ENCODE assay signal across 1 cellular context in genomic region chr17:72092710-72093322, GRCh38.
TF ChIP-seq lines count a peak whose summit lies in the region.

No MANE protein-coding gene starts in this region.

TF ChIP-seq in HepG2, 621 proteins besides CTCF, POLR2A, EP300 and RAD21 (continued from another document and continues in another):
- TF ChIP-seq CEBPZ (IDR thresholded peaks at IDR 0.05; ENCODE audit: low read length): no peak
- TF ChIP-seq RFX3 (CRISPR knock-in tag; IDR thresholded peaks at IDR 0.05): no peak
- no peak for TF ChIP-seq FOXP1 (IDR thresholded peaks at IDR 0.05)
- TF ChIP-seq FOXP1 (CRISPR knock-in tag; IDR thresholded peaks at IDR 0.05): peak; percentile 72
- TF ChIP-seq SNAI1 (CRISPR knock-in tag; IDR thresholded peaks at IDR 0.05; ENCODE audit: borderline replicate concordance): peak; percentile 31; the same call in 1 of the 2 replicates
- no peak; the same call in 1 of the 2 replicates for TF ChIP-seq ZNF512 (CRISPR knock-in tag; IDR thresholded peaks at IDR 0.05)
- no peak for TF ChIP-seq ZNF713 (CRISPR knock-in tag; IDR thresholded peaks at IDR 0.05)
- TF ChIP-seq NFATC3 (CRISPR knock-in tag; IDR thresholded peaks at IDR 0.05): no peak
- TF ChIP-seq GATA4 (IDR thresholded peaks at IDR 0.05; ENCODE audit: borderline replicate concordance, low read depth): no peak
- TF ChIP-seq LCORL (IDR thresholded peaks at IDR 0.05): 0 out of 2 replicates have a peak, but pooled peaks have one; percentile 17
- TF ChIP-seq LCORL (CRISPR knock-in tag; IDR thresholded peaks at IDR 0.05): peak; percentile 98
- TF ChIP-seq SCMH1 (CRISPR knock-in tag; IDR thresholded peaks at IDR 0.05; ENCODE audit: borderline replicate concordance): no peak
- no peak for TF ChIP-seq ZNF282 (IDR thresholded peaks at IDR 0.05; ENCODE audit: partially characterized antibody)
- TF ChIP-seq ZNF136 (CRISPR knock-in tag; IDR thresholded peaks at IDR 0.05; ENCODE audit: low read depth): peak; percentile 58; the same call in 1 of the 2 replicates
- TF ChIP-seq NPAS2 (CRISPR knock-in tag; IDR thresholded peaks at IDR 0.05; ENCODE audit: borderline replicate concordance): no peak
- peak; percentile 88 for TF ChIP-seq SAP130 (CRISPR knock-in tag; IDR thresholded peaks at IDR 0.05; ENCODE audit: low read depth)
- TF ChIP-seq, protein P1, sequence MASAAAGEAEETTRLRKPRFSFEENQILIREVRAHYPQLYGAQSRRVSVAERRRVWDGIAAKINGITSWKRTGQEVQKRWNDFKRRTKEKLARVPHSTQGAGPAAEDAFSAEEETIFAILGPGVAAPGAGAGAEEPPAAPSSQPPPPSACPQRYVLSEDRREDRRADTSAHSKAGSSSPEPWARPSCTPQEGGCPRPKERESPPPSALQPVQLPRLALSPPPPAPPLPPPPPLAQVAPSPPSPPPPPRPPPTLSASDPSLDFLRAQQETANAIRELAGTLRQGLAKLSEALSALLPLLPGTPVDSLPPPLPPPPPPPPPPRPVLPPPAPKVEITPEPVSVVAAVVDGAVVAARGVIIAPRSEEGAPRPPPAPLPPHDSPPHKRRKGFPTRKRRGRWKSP (CRISPR knock-in tag; IDR thresholded peaks at IDR 0.05): peak; percentile 62; the same call in 1 of the 2 replicates
- no peak for TF ChIP-seq KLF9 (CRISPR knock-in tag; IDR thresholded peaks at IDR 0.05; ENCODE audit: low read depth)
- TF ChIP-seq, protein P2, sequence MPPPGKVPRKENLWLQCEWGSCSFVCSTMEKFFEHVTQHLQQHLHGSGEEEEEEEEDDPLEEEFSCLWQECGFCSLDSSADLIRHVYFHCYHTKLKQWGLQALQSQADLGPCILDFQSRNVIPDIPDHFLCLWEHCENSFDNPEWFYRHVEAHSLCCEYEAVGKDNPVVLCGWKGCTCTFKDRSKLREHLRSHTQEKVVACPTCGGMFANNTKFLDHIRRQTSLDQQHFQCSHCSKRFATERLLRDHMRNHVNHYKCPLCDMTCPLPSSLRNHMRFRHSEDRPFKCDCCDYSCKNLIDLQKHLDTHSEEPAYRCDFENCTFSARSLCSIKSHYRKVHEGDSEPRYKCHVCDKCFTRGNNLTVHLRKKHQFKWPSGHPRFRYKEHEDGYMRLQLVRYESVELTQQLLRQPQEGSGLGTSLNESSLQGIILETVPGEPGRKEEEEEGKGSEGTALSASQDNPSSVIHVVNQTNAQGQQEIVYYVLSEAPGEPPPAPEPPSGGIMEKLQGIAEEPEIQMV (CRISPR knock-in tag; IDR thresholded peaks at IDR 0.05; ENCODE audit: low read depth): no peak
- TF ChIP-seq RXRB (CRISPR knock-in tag; IDR thresholded peaks at IDR 0.05; ENCODE audit: borderline replicate concordance): peak; percentile 99
- no peak for TF ChIP-seq DMAP1 (CRISPR knock-in tag; IDR thresholded peaks at IDR 0.05)
- no peak for TF ChIP-seq EED (CRISPR knock-in tag; IDR thresholded peaks at IDR 0.05)
- TF ChIP-seq ZNF629 (CRISPR knock-in tag; conservative IDR thresholded peaks at IDR 0.05): peak; percentile 61
- no peak for TF ChIP-seq NFKB2 (CRISPR knock-in tag; IDR thresholded peaks at IDR 0.05; ENCODE audit: borderline replicate concordance)
- TF ChIP-seq POLR2AphosphoS2 (IDR thresholded peaks at IDR 0.05; ENCODE audit: low read depth, low read length): no peak
- TF ChIP-seq NR2F6 (IDR thresholded peaks at IDR 0.05): peak; percentile 98
- peak; percentile 96 for TF ChIP-seq NR2F6 (CRISPR knock-in tag; IDR thresholded peaks at IDR 0.05)
- TF ChIP-seq ZNF10 (CRISPR knock-in tag; IDR thresholded peaks at IDR 0.05; ENCODE audit: borderline replicate concordance, low read depth): no peak
- TF ChIP-seq ZNF546 (CRISPR knock-in tag; conservative IDR thresholded peaks at IDR 0.05): no peak
- peak; percentile 79 for TF ChIP-seq IRF2 (CRISPR knock-in tag; IDR thresholded peaks at IDR 0.05)
- TF ChIP-seq ZNF263 (CRISPR knock-in tag; IDR thresholded peaks at IDR 0.05): peak; percentile 21; the same call in 1 of the 2 replicates
- TF ChIP-seq PAWR (CRISPR knock-in tag; IDR thresholded peaks at IDR 0.05; ENCODE audit: borderline replicate concordance): no peak
- TF ChIP-seq NFE2L1 (CRISPR knock-in tag; IDR thresholded peaks at IDR 0.05; ENCODE audit: borderline replicate concordance): no peak
- peak; percentile 92 for TF ChIP-seq ZNF124 (CRISPR knock-in tag; IDR thresholded peaks at IDR 0.05)
- TF ChIP-seq SALL1 (CRISPR knock-in tag; IDR thresholded peaks at IDR 0.05): peak; percentile 97
- no peak for TF ChIP-seq LRRFIP1 (CRISPR knock-in tag; conservative IDR thresholded peaks at IDR 0.05)
- peak; percentile 78; the same call in 1 of the 2 replicates for TF ChIP-seq CEBPB (IDR thresholded peaks at IDR 0.05; ENCODE audit: borderline replicate concordance, low read depth, low read length)
- TF ChIP-seq RBAK (CRISPR knock-in tag; IDR thresholded peaks at IDR 0.05): no peak
- TF ChIP-seq ZBTB2 (CRISPR knock-in tag; IDR thresholded peaks at IDR 0.05; ENCODE audit: low read depth): no peak
- no peak for TF ChIP-seq THYN1 (CRISPR knock-in tag; IDR thresholded peaks at IDR 0.05; ENCODE audit: borderline replicate concordance, low read depth)
- TF ChIP-seq MTF2 (CRISPR knock-in tag; IDR thresholded peaks at IDR 0.05; ENCODE audit: borderline replicate concordance): 0 out of 2 replicates have a peak, but pooled peaks have one; percentile 36
- TF ChIP-seq PBX2 (CRISPR knock-in tag; IDR thresholded peaks at IDR 0.05): peak; percentile 40; the same call in 1 of the 2 replicates
- no peak for TF ChIP-seq ZNF597 (CRISPR knock-in tag; IDR thresholded peaks at IDR 0.05)
- no peak; the same call in 1 of the 2 replicates for TF ChIP-seq GABPB1 (CRISPR knock-in tag; IDR thresholded peaks at IDR 0.05)
- TF ChIP-seq, protein P3, sequence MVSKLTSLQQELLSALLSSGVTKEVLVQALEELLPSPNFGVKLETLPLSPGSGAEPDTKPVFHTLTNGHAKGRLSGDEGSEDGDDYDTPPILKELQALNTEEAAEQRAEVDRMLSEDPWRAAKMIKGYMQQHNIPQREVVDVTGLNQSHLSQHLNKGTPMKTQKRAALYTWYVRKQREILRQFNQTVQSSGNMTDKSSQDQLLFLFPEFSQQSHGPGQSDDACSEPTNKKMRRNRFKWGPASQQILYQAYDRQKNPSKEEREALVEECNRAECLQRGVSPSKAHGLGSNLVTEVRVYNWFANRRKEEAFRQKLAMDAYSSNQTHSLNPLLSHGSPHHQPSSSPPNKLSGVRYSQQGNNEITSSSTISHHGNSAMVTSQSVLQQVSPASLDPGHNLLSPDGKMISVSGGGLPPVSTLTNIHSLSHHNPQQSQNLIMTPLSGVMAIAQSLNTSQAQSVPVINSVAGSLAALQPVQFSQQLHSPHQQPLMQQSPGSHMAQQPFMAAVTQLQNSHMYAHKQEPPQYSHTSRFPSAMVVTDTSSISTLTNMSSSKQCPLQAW (CRISPR knock-in tag; IDR thresholded peaks at IDR 0.05): peak; percentile 77; the same call in 1 of the 2 replicates
- TF ChIP-seq, protein P4, sequence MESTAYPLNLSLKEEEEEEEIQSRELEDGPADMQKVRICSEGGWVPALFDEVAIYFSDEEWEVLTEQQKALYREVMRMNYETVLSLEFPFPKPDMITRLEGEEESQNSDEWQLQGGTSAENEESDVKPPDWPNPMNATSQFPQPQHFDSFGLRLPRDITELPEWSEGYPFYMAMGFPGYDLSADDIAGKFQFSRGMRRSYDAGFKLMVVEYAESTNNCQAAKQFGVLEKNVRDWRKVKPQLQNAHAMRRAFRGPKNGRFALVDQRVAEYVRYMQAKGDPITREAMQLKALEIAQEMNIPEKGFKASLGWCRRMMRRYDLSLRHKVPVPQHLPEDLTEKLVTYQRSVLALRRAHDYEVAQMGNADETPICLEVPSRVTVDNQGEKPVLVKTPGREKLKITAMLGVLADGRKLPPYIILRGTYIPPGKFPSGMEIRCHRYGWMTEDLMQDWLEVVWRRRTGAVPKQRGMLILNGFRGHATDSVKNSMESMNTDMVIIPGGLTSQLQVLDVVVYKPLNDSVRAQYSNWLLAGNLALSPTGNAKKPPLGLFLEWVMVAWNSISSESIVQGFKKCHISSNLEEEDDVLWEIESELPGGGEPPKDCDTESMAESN (CRISPR knock-in tag; conservative IDR thresholded peaks at IDR 0.05): no peak; the same call in 1 of the 2 replicates
- no peak; the same call in 1 of the 2 replicates for TF ChIP-seq KDM4B (CRISPR knock-in tag; IDR thresholded peaks at IDR 0.05)
- no peak for TF ChIP-seq SNAPC5 (CRISPR knock-in tag; IDR thresholded peaks at IDR 0.05; ENCODE audit: borderline replicate concordance)
- TF ChIP-seq ZFAT (CRISPR knock-in tag; conservative IDR thresholded peaks at IDR 0.05): no peak
- peak; percentile 76; the same call in 1 of the 2 replicates for TF ChIP-seq ETV5 (CRISPR knock-in tag; IDR thresholded peaks at IDR 0.05; ENCODE audit: borderline replicate concordance)
- TF ChIP-seq GATAD1 (CRISPR knock-in tag; IDR thresholded peaks at IDR 0.05): peak; percentile 48; the same call in 1 of the 2 replicates
